Comparison of ENCODE assay signal across 22 cellular contexts in the genomic region with DNA sequence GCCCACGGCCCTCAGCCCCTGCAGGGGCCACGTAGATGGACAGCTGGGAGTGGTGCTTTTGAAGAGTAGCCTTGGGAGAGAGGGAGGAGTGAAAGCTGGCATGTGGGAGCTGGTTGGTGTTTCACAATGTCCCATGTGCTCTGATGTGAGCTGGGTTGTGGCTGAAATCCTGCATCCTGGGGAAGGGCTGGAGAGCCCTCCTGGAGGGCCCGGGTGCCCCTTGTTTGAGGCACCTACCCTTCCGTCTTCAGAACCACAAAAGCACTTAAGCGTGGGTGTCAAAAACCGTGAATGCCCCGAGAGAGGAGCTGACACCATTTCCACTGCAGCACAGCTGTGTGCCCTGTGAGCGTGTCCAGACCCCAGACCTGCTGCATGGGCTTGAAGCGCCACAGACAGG.
DNase-seq lines count a peak whose midpoint lies in the region; ATAC-seq, FAIRE-seq and TF ChIP-seq lines count a peak whose summit lies in the region.
"Had no signal": no experiment of that assay in that cellular context is flagged by ENCODE, and none has a peak within 500 bp of the region (broad histone marks: within the 10 kb centered on the region; RNA-seq: fewer than 3 reads in every experiment).

No MANE protein-coding gene starts in this region.

- TF ChIP-seq POLR2A in gastrocnemius medialis (IDR thresholded peaks at IDR 0.05), result no peak

- H3K27me3 ChIP-seq in trophoblast cell (ENCODE audit: insufficient read depth, low read length), result no peaks in the 10 kb centered on the region
- H3K27me3 ChIP-seq in mesendoderm (ENCODE audit: insufficient read depth, low read length, poor library complexity), result no peaks in the 10 kb centered on the region
- peaks cover 0 to 6% (median 0%) of the 10 kb centered on the region in 3 donors for H3K27me3 ChIP-seq in gastrocnemius medialis
- H3K27me3 ChIP-seq: pancreas had no signal

- H3K23ac ChIP-seq in trophoblast cell (ENCODE audit: low read length), result no peak overlapping the region
- H3K23ac ChIP-seq in mesendoderm (ENCODE audit: low read length), result no peak overlapping the region

- peak; percentile 35 for DNase-seq in GM03348 (ENCODE audit: low spot score)
- peak; percentile 69 for DNase-seq in MV-4-11 (lab: John Stamatoyannopoulos, UW)
- peak; percentile 25 to 38 for DNase-seq in cardiac fibroblast (ENCODE audit: low read depth in 2 of 2)
- no peak for DNase-seq in sciatic nerve (ENCODE audit: low spot score)
- no peak for DNase-seq in trophoblast cell
- no peak for DNase-seq in mesendoderm
- no peak for DNase-seq in D721Med (ENCODE audit: insufficient read length, low spot score)
- no peak for DNase-seq in gastrocnemius medialis
- DNase-seq: activated CD4-positive, alpha-beta T cell treated with anti-CD3 and anti-CD28 coated beads, Interleukin-2, amount 10 ng/mL, durations not matched to agents 7 days and 5 days; activated naive CD4-positive, alpha-beta T cell treated with anti-CD3 and anti-CD28 coated beads, Interleukin-2, amount 10 ng/mL, durations not matched to agents 7 days and 5 days; activated T-cell treated with anti-CD3 and anti-CD28 coated beads for 4 hours; Caco-2; glutamatergic neuron; KG1; left ventricle myocardium superior; NCI-H1436 treated with DMSO at 0.1 percent for 48 hours; pancreas; RPMI8226; stimulated activated CD4-positive, alpha-beta T cell treated with anti-CD3 and anti-CD28 coated beads, Interleukin-2, amount 100 ng/mL, for 24 hours; SW 1271 had no signal

- in situ Hi-C loops in gastrocnemius medialis (cut with MboI; ENCODE audit: low sequenced_read_pairs in 4 of 4), result loop anchor here in 1 of 4 donors (25.0 kb wide), 1 partner anchor 360 kb away; no protein-coding TSS in a partner anchor

- no peak overlapping the region for H3K4me2 ChIP-seq in trophoblast cell (ENCODE audit: low read length)
- no peak overlapping the region for H3K4me2 ChIP-seq in mesendoderm (ENCODE audit: low read length)

- H2BK12ac ChIP-seq in trophoblast cell (ENCODE audit: low read length), result no peak overlapping the region

- no peak overlapping the region for H3K14ac ChIP-seq in trophoblast cell (ENCODE audit: low read length)

- H2BK120ac ChIP-seq in trophoblast cell (ENCODE audit: insufficient read depth, low read length, poor library complexity) (no peak overlapping the region), mesendoderm (ENCODE audit: low read depth, low read length) (no peak overlapping the region)

- no peak for TF ChIP-seq CTCF in cardiac fibroblast (IDR thresholded peaks at IDR 0.05; ENCODE audit: low read depth, low read length)
- TF ChIP-seq CTCF in D721Med (IDR thresholded peaks at IDR 0.05; ENCODE audit: insufficient read depth, missing control alignments), result no peak
- TF ChIP-seq CTCF in gastrocnemius medialis (IDR thresholded peaks at IDR 0.05 in 4 of 5, conservative IDR thresholded peaks at IDR 0.05 in 1 of 5), result no peak

- H3K79me1 ChIP-seq in trophoblast cell (ENCODE audit: low read length), result no peaks in the 10 kb centered on the region
- H3K79me1 ChIP-seq in mesendoderm (ENCODE audit: low read length), result no peaks in the 10 kb centered on the region

- H4K12ac ChIP-seq in trophoblast cell (ENCODE audit: low read depth, low read length), result no peak overlapping the region

- H3K4me3 ChIP-seq in cardiac fibroblast (replicated peaks in 1 of 2; ENCODE audit: low read depth in 2 of 2, low read length in 2 of 2) (no peak overlapping the region), trophoblast cell (ENCODE audit: low read depth, low read length) (no peak overlapping the region), mesendoderm (ENCODE audit: low read length) (no peak overlapping the region), gastrocnemius medialis (no peak overlapping the region)
- H3K4me3 ChIP-seq: pancreas had no signal

- H4K5ac ChIP-seq in mesendoderm (ENCODE audit: low read length), result no peak overlapping the region

- H3K9me3 ChIP-seq in trophoblast cell (ENCODE audit: insufficient read depth, low read depth, low read length) (no peaks in the 10 kb centered on the region), gastrocnemius medialis (no peaks in the 10 kb centered on the region)
- H3K9me3 ChIP-seq: Caco-2, pancreas had no signal

- H3K79me2 ChIP-seq in trophoblast cell (ENCODE audit: control insufficient read depth, insufficient read depth, low read length, poor library complexity) (no peaks in the 10 kb centered on the region), mesendoderm (ENCODE audit: control insufficient read depth, insufficient read depth, low read length) (no peaks in the 10 kb centered on the region)

- H3K4me1 ChIP-seq in trophoblast cell (ENCODE audit: control insufficient read depth in 1 of 2, insufficient read depth in 2 of 2, low read length in 2 of 2) (no peaks in the 10 kb centered on the region), mesendoderm (ENCODE audit: control insufficient read depth, low read depth, low read length) (no peaks in the 10 kb centered on the region), gastrocnemius medialis (peaks cover 3 to 5% of the 10 kb centered on the region in 2 donors)
- H3K4me1 ChIP-seq: Caco-2, pancreas had no signal

- ATAC-seq in sciatic nerve, result peak; percentile 29
- ATAC-seq in gastrocnemius medialis, result no peak
- ATAC-seq: left ventricle myocardium superior, pancreas had no signal

- H2BK15ac ChIP-seq in mesendoderm (replicated peaks; ENCODE audit: low read depth), result no peak overlapping the region

- H3K9ac ChIP-seq in trophoblast cell (ENCODE audit: low read length), result no peak overlapping the region
- no peak overlapping the region for H3K9ac ChIP-seq in mesendoderm (ENCODE audit: low read length)

- H3K27ac ChIP-seq in trophoblast cell (ENCODE audit: low read depth, low read length), result no peak overlapping the region
- no peak overlapping the region for H3K27ac ChIP-seq in mesendoderm (ENCODE audit: low read depth, low read length)
- no peak overlapping the region for H3K27ac ChIP-seq in gastrocnemius medialis
- H3K27ac ChIP-seq: pancreas had no signal

- H4K8ac ChIP-seq in trophoblast cell (ENCODE audit: low read depth, low read length), result no peak overlapping the region
- H4K8ac ChIP-seq in mesendoderm (ENCODE audit: low read depth, low read length), result no peak overlapping the region

- no peaks in the 10 kb centered on the region for H3K36me3 ChIP-seq in trophoblast cell (ENCODE audit: control insufficient read depth in 1 of 2, insufficient read depth in 2 of 2, low read length in 2 of 2)
- H3K36me3 ChIP-seq in mesendoderm (ENCODE audit: control insufficient read depth, insufficient read depth, low read length), result no peaks in the 10 kb centered on the region
- no peaks in the 10 kb centered on the region for H3K36me3 ChIP-seq in gastrocnemius medialis
- H3K36me3 ChIP-seq: pancreas had no signal

- no peak overlapping the region for H2AFZ ChIP-seq in trophoblast cell (ENCODE audit: insufficient read depth, low read length, poor library complexity)

- H2BK5ac ChIP-seq in trophoblast cell (ENCODE audit: low read depth, low read length, poor library complexity), result no peak overlapping the region
- no peak overlapping the region for H2BK5ac ChIP-seq in mesendoderm (ENCODE audit: low read length)

- H3K18ac ChIP-seq in trophoblast cell (ENCODE audit: low read length) (no peak overlapping the region), mesendoderm (ENCODE audit: low read length) (no peak overlapping the region)

- H4K91ac ChIP-seq in trophoblast cell (ENCODE audit: low read depth, low read length), result no peak overlapping the region

- no CpG with 5 or more reads among the region's 9 CpGs for WGBS in trophoblast cell (ENCODE audit: extremely low coverage, insufficient coverage, insufficient read length)
- no CpG with 5 or more reads among the region's 9 CpGs for WGBS in mesendoderm (ENCODE audit: extremely low coverage, insufficient coverage, low lambda C conversion rate)

- H3K56ac ChIP-seq in mesendoderm (ENCODE audit: low read length), result no peak overlapping the region

- H3K4ac ChIP-seq in trophoblast cell (ENCODE audit: low read depth, low read length) (no peak overlapping the region), mesendoderm (ENCODE audit: low read depth, low read length) (no peak overlapping the region)

- no peak for FAIRE-seq in D721Med (lab: Jason Lieb, UNC)
- FAIRE-seq: GM19239, pancreas, TTC549 had no signal

- H2AK5ac ChIP-seq in trophoblast cell (ENCODE audit: low read length) (no peak overlapping the region), mesendoderm (ENCODE audit: low read length) (no peak overlapping the region)

- intact Hi-C loops in sciatic nerve (cut with DNase I) (no loop called here), gastrocnemius medialis (cut with DNase I; ENCODE audit: low total_unique reads) (no loop called here)

Comparison
In these comparisons a context has a peak if more than half of its experiments do, and no peak if none do; other contexts are left out.
1. DNase-seq: peak in GM03348 (single experiment), MV-4-11 (single experiment) and cardiac fibroblast (2 of 2); none in sciatic nerve (single experiment), trophoblast cell (0 of 2), mesendoderm (single experiment), D721Med (single experiment) and gastrocnemius medialis (0 of 2).